In the genomic region with DNA sequence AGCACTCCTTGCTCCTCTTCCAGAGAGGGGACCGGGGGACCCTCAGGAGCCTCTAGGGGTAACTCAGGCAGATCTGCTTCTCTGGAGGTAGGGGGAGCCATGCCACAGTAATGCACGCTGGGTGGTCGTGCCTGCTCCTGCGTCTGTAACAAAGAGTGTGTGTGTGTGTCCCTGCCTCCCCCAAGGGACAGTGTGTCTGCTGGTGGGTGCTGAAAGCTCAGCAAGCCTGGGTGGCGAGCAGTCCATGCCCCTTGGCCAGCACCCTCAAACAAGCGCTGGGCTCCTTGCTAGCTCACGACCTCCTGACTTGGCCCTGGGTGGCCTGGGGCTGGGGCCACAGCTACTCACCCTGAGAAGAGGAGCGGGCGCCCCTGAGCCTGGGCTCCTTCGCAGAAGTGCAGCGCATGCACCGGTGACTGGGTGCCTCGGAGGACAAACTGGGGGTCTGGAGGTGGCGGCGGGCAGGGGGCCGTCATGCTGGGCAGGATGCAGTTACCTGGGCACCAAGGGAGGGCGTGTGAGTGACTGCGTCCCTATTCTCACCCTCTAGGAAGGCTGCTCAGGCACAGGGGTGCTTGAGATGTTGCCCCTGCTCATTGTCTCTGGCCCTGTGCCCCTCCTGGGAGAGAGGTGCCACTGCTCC, we compare ENCODE assay signal across 3 cellular contexts.
TF ChIP-seq lines count a peak whose summit lies in the region.

No MANE protein-coding gene starts in this region.

TF ChIP-seq in SK-N-SH, 30 proteins besides CTCF, POLR2A, EP300 and RAD21:
- TF ChIP-seq EZH2phosphoT487 (IDR thresholded peaks at IDR 0.05; ENCODE audit: borderline replicate concordance, low read depth) (no peak), POLR2AphosphoS5 (IDR thresholded peaks at IDR 0.05; ENCODE audit: low read depth, low read length) (no peak)
- TF ChIP-seq, protein P1, sequence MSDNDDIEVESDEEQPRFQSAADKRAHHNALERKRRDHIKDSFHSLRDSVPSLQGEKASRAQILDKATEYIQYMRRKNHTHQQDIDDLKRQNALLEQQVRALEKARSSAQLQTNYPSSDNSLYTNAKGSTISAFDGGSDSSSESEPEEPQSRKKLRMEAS (IDR thresholded peaks at IDR 0.05; ENCODE audit: low read depth) = no peak
- TF ChIP-seq, protein P2, sequence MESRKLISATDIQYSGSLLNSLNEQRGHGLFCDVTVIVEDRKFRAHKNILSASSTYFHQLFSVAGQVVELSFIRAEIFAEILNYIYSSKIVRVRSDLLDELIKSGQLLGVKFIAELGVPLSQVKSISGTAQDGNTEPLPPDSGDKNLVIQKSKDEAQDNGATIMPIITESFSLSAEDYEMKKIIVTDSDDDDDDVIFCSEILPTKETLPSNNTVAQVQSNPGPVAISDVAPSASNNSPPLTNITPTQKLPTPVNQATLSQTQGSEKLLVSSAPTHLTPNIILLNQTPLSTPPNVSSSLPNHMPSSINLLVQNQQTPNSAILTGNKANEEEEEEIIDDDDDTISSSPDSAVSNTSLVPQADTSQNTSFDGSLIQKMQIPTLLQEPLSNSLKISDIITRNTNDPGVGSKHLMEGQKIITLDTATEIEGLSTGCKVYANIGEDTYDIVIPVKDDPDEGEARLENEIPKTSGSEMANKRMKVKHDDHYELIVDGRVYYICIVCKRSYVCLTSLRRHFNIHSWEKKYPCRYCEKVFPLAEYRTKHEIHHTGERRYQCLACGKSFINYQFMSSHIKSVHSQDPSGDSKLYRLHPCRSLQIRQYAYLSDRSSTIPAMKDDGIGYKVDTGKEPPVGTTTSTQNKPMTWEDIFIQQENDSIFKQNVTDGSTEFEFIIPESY (IDR thresholded peaks at IDR 0.05; ENCODE audit: borderline replicate concordance, low read depth) = no peak

TF ChIP-seq in SK-N-SH treated with all-trans-retinoic acid at 6 μM for 48 hours, 23 proteins besides CTCF, POLR2A, EP300 and RAD21:
- TF ChIP-seq BACH2 (CRISPR knock-in tag; IDR thresholded peaks at IDR 0.05; ENCODE audit: borderline replicate concordance) = no peak
- no peak for TF ChIP-seq ZNF8 (CRISPR knock-in tag; IDR thresholded peaks at IDR 0.05)
- TF ChIP-seq ZFP3 (CRISPR knock-in tag; IDR thresholded peaks at IDR 0.05) = no peak
- TF ChIP-seq ISL1 (CRISPR knock-in tag; IDR thresholded peaks at IDR 0.05) = no peak
- no peak for TF ChIP-seq ZNF70 (CRISPR knock-in tag; IDR thresholded peaks at IDR 0.05)
- no peak for TF ChIP-seq ZC3H10 (CRISPR knock-in tag; IDR thresholded peaks at IDR 0.05)
- TF ChIP-seq GLIS3 (CRISPR knock-in tag; IDR thresholded peaks at IDR 0.05) = no peak
- TF ChIP-seq OSR1 (CRISPR knock-in tag; IDR thresholded peaks at IDR 0.05) = no peak
- TF ChIP-seq TOX (CRISPR knock-in tag; IDR thresholded peaks at IDR 0.05; ENCODE audit: borderline replicate concordance) = no peak
- no peak for TF ChIP-seq TCF4 (CRISPR knock-in tag; IDR thresholded peaks at IDR 0.05; ENCODE audit: borderline replicate concordance)
- no peak for TF ChIP-seq ESRRG (CRISPR knock-in tag; IDR thresholded peaks at IDR 0.05)
- TF ChIP-seq CSDC2 (CRISPR knock-in tag; IDR thresholded peaks at IDR 0.05) = no peak
- TF ChIP-seq ZNF565 (CRISPR knock-in tag; conservative IDR thresholded peaks at IDR 0.05; ENCODE audit: low read depth) = no peak
- TF ChIP-seq SNAI2 (CRISPR knock-in tag; IDR thresholded peaks at IDR 0.05) = no peak
- TF ChIP-seq ARNTL (CRISPR knock-in tag; IDR thresholded peaks at IDR 0.05; ENCODE audit: borderline replicate concordance, low read depth) = no peak
- no peak for TF ChIP-seq POU6F1 (CRISPR knock-in tag; IDR thresholded peaks at IDR 0.05; ENCODE audit: borderline replicate concordance, low read depth)
- TF ChIP-seq, protein P3, sequence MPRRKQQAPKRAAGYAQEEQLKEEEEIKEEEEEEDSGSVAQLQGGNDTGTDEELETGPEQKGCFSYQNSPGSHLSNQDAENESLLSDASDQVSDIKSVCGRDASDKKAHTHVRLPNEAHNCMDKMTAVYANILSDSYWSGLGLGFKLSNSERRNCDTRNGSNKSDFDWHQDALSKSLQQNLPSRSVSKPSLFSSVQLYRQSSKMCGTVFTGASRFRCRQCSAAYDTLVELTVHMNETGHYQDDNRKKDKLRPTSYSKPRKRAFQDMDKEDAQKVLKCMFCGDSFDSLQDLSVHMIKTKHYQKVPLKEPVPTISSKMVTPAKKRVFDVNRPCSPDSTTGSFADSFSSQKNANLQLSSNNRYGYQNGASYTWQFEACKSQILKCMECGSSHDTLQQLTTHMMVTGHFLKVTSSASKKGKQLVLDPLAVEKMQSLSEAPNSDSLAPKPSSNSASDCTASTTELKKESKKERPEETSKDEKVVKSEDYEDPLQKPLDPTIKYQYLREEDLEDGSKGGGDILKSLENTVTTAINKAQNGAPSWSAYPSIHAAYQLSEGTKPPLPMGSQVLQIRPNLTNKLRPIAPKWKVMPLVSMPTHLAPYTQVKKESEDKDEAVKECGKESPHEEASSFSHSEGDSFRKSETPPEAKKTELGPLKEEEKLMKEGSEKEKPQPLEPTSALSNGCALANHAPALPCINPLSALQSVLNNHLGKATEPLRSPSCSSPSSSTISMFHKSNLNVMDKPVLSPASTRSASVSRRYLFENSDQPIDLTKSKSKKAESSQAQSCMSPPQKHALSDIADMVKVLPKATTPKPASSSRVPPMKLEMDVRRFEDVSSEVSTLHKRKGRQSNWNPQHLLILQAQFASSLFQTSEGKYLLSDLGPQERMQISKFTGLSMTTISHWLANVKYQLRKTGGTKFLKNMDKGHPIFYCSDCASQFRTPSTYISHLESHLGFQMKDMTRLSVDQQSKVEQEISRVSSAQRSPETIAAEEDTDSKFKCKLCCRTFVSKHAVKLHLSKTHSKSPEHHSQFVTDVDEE (CRISPR knock-in tag; IDR thresholded peaks at IDR 0.05) = no peak

TF ChIP-seq in WTC11, 78 proteins besides CTCF, POLR2A, EP300 and RAD21 (continues in another document):
- no peak for TF ChIP-seq TCF7 (CRISPR knock-in tag; IDR thresholded peaks at IDR 0.05; ENCODE audit: low read depth)
- no peak for TF ChIP-seq ESRRA (CRISPR knock-in tag; IDR thresholded peaks at IDR 0.05; ENCODE audit: borderline replicate concordance)
- TF ChIP-seq ZNF396 (CRISPR knock-in tag; IDR thresholded peaks at IDR 0.05; ENCODE audit: borderline replicate concordance) = no peak
- no peak for TF ChIP-seq ETV6 (CRISPR knock-in tag; IDR thresholded peaks at IDR 0.05)
- no peak for TF ChIP-seq E2F1 (CRISPR knock-in tag; IDR thresholded peaks at IDR 0.05)
- TF ChIP-seq, protein P4, sequence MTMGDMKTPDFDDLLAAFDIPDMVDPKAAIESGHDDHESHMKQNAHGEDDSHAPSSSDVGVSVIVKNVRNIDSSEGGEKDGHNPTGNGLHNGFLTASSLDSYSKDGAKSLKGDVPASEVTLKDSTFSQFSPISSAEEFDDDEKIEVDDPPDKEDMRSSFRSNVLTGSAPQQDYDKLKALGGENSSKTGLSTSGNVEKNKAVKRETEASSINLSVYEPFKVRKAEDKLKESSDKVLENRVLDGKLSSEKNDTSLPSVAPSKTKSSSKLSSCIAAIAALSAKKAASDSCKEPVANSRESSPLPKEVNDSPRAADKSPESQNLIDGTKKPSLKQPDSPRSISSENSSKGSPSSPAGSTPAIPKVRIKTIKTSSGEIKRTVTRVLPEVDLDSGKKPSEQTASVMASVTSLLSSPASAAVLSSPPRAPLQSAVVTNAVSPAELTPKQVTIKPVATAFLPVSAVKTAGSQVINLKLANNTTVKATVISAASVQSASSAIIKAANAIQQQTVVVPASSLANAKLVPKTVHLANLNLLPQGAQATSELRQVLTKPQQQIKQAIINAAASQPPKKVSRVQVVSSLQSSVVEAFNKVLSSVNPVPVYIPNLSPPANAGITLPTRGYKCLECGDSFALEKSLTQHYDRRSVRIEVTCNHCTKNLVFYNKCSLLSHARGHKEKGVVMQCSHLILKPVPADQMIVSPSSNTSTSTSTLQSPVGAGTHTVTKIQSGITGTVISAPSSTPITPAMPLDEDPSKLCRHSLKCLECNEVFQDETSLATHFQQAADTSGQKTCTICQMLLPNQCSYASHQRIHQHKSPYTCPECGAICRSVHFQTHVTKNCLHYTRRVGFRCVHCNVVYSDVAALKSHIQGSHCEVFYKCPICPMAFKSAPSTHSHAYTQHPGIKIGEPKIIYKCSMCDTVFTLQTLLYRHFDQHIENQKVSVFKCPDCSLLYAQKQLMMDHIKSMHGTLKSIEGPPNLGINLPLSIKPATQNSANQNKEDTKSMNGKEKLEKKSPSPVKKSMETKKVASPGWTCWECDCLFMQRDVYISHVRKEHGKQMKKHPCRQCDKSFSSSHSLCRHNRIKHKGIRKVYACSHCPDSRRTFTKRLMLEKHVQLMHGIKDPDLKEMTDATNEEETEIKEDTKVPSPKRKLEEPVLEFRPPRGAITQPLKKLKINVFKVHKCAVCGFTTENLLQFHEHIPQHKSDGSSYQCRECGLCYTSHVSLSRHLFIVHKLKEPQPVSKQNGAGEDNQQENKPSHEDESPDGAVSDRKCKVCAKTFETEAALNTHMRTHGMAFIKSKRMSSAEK (CRISPR knock-in tag; IDR thresholded peaks at IDR 0.05; ENCODE audit: borderline replicate concordance) = no peak
- TF ChIP-seq, protein P5, sequence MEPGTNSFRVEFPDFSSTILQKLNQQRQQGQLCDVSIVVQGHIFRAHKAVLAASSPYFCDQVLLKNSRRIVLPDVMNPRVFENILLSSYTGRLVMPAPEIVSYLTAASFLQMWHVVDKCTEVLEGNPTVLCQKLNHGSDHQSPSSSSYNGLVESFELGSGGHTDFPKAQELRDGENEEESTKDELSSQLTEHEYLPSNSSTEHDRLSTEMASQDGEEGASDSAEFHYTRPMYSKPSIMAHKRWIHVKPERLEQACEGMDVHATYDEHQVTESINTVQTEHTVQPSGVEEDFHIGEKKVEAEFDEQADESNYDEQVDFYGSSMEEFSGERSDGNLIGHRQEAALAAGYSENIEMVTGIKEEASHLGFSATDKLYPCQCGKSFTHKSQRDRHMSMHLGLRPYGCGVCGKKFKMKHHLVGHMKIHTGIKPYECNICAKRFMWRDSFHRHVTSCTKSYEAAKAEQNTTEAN (CRISPR knock-in tag; IDR thresholded peaks at IDR 0.05) = no peak
- no peak for TF ChIP-seq CBFB (CRISPR knock-in tag; IDR thresholded peaks at IDR 0.05; ENCODE audit: low read depth)
- no peak for TF ChIP-seq SMAD3 (CRISPR knock-in tag; IDR thresholded peaks at IDR 0.05; ENCODE audit: borderline replicate concordance)
- TF ChIP-seq PRDM15 (CRISPR knock-in tag; IDR thresholded peaks at IDR 0.05) = no peak
- TF ChIP-seq, protein P6, sequence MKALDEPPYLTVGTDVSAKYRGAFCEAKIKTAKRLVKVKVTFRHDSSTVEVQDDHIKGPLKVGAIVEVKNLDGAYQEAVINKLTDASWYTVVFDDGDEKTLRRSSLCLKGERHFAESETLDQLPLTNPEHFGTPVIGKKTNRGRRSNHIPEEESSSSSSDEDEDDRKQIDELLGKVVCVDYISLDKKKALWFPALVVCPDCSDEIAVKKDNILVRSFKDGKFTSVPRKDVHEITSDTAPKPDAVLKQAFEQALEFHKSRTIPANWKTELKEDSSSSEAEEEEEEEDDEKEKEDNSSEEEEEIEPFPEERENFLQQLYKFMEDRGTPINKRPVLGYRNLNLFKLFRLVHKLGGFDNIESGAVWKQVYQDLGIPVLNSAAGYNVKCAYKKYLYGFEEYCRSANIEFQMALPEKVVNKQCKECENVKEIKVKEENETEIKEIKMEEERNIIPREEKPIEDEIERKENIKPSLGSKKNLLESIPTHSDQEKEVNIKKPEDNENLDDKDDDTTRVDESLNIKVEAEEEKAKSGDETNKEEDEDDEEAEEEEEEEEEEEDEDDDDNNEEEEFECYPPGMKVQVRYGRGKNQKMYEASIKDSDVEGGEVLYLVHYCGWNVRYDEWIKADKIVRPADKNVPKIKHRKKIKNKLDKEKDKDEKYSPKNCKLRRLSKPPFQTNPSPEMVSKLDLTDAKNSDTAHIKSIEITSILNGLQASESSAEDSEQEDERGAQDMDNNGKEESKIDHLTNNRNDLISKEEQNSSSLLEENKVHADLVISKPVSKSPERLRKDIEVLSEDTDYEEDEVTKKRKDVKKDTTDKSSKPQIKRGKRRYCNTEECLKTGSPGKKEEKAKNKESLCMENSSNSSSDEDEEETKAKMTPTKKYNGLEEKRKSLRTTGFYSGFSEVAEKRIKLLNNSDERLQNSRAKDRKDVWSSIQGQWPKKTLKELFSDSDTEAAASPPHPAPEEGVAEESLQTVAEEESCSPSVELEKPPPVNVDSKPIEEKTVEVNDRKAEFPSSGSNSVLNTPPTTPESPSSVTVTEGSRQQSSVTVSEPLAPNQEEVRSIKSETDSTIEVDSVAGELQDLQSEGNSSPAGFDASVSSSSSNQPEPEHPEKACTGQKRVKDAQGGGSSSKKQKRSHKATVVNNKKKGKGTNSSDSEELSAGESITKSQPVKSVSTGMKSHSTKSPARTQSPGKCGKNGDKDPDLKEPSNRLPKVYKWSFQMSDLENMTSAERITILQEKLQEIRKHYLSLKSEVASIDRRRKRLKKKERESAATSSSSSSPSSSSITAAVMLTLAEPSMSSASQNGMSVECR (CRISPR knock-in tag; IDR thresholded peaks at IDR 0.05; ENCODE audit: borderline replicate concordance) = no peak
- no peak for TF ChIP-seq ZNF232 (CRISPR knock-in tag; IDR thresholded peaks at IDR 0.05)
